ENCODE assay signal across 1 cellular context in genomic region chr9:92324889-92325268, GRCh38.
TF ChIP-seq lines count a peak whose summit lies in the region.

No MANE protein-coding gene starts in this region.

TF ChIP-seq in K562, 482 proteins besides CTCF, POLR2A, EP300 and RAD21:
- 0 out of 6 replicates have a peak, but pooled peaks of 1 of the 3 experiments have one; percentile 93 for TF ChIP-seq ZBTB11 (CRISPR knock-in tag; IDR thresholded peaks at IDR 0.05)
- TF ChIP-seq SAP30 (IDR thresholded peaks at IDR 0.05; ENCODE audit: borderline replicate concordance, insufficient read depth, low read depth, low read length, poor library complexity, severe bottlenecking): peak; percentile 93
- TF ChIP-seq ZFX (CRISPR knock-in tag; IDR thresholded peaks at IDR 0.05): peak; percentile 64
- TF ChIP-seq, protein P1, sequence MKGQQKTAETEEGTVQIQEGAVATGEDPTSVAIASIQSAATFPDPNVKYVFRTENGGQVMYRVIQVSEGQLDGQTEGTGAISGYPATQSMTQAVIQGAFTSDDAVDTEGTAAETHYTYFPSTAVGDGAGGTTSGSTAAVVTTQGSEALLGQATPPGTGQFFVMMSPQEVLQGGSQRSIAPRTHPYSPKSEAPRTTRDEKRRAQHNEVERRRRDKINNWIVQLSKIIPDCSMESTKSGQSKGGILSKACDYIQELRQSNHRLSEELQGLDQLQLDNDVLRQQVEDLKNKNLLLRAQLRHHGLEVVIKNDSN (CRISPR knock-in tag; IDR thresholded peaks at IDR 0.05): no peak
- 0 out of 2 replicates have a peak, but pooled peaks have one; percentile 8 for TF ChIP-seq FOSL1 (tag; conservative IDR thresholded peaks at IDR 0.05)
- 0 out of 2 replicates have a peak, but pooled peaks have one; percentile 0 for TF ChIP-seq NR4A1 (CRISPR knock-in tag; IDR thresholded peaks at IDR 0.05)
- TF ChIP-seq NR4A1 (tag; IDR thresholded peaks at IDR 0.05): no peak
- no peak for TF ChIP-seq JUNB (CRISPR knock-in tag; conservative IDR thresholded peaks at IDR 0.05)
- no peak for TF ChIP-seq NUFIP1 (IDR thresholded peaks at IDR 0.05; ENCODE audit: partially characterized antibody)
- no peak for TF ChIP-seq MEF2A (IDR thresholded peaks at IDR 0.05; ENCODE audit: control insufficient read depth, low read depth, low read length)
- TF ChIP-seq BRF2 (IDR thresholded peaks at IDR 0.05; ENCODE audit: borderline replicate concordance, insufficient read depth, insufficient read length): no peak
- no peak for TF ChIP-seq TSHZ1 (CRISPR knock-in tag; IDR thresholded peaks at IDR 0.05)
- 0 out of 2 replicates have a peak, but pooled peaks have one; percentile 21 for TF ChIP-seq LCOR (CRISPR knock-in tag; IDR thresholded peaks at IDR 0.05)
- TF ChIP-seq MTA2 (IDR thresholded peaks at IDR 0.05; ENCODE audit: low read depth): no peak
- no peak for TF ChIP-seq PHB2 (IDR thresholded peaks at IDR 0.05; ENCODE audit: low read depth)
- TF ChIP-seq KDM4B (IDR thresholded peaks at IDR 0.05; ENCODE audit: borderline replicate concordance in 2 of 2, low read depth in 1 of 2): no peak
- TF ChIP-seq, protein P2, sequence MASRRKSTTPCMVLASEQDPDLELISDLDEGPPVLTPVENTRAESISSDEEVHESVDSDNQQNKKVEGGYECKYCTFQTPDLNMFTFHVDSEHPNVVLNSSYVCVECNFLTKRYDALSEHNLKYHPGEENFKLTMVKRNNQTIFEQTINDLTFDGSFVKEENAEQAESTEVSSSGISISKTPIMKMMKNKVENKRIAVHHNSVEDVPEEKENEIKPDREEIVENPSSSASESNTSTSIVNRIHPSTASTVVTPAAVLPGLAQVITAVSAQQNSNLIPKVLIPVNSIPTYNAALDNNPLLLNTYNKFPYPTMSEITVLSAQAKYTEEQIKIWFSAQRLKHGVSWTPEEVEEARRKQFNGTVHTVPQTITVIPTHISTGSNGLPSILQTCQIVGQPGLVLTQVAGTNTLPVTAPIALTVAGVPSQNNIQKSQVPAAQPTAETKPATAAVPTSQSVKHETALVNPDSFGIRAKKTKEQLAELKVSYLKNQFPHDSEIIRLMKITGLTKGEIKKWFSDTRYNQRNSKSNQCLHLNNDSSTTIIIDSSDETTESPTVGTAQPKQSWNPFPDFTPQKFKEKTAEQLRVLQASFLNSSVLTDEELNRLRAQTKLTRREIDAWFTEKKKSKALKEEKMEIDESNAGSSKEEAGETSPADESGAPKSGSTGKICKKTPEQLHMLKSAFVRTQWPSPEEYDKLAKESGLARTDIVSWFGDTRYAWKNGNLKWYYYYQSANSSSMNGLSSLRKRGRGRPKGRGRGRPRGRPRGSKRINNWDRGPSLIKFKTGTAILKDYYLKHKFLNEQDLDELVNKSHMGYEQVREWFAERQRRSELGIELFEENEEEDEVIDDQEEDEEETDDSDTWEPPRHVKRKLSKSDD (conservative IDR thresholded peaks at IDR 0.05; ENCODE audit: low read length): no peak
- TF ChIP-seq, protein P3, sequence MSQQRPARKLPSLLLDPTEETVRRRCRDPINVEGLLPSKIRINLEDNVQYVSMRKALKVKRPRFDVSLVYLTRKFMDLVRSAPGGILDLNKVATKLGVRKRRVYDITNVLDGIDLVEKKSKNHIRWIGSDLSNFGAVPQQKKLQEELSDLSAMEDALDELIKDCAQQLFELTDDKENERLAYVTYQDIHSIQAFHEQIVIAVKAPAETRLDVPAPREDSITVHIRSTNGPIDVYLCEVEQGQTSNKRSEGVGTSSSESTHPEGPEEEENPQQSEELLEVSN (IDR thresholded peaks at IDR 0.05; ENCODE audit: borderline replicate concordance in 1 of 2, extremely low read depth in 1 of 2, insufficient read depth in 1 of 2, insufficient read length in 1 of 2, low read depth in 1 of 2, low read length in 1 of 2, poor library complexity in 1 of 2, severe bottlenecking in 1 of 2): peak in 1 of 2 experiments; percentile 7
- TF ChIP-seq RCOR1 (IDR thresholded peaks at IDR 0.05; ENCODE audit: borderline replicate concordance in 1 of 2, low read depth in 2 of 2, low read length in 2 of 2): no peak
- TF ChIP-seq PHF8 (IDR thresholded peaks at IDR 0.05; ENCODE audit: borderline replicate concordance, low read length): peak; percentile 90; the same call in 1 of the 2 replicates
